22 cellular contexts compared by ENCODE assay signal in genomic region chr11:91263698-91264097, GRCh38.
"Had no signal": no experiment of that assay in that cellular context is flagged by ENCODE, and none has a peak within 500 bp of the region (broad histone marks: within the 10 kb centered on the region; RNA-seq: fewer than 3 reads in every experiment).

No MANE protein-coding gene starts in this region.

- H3K27ac ChIP-seq: epithelial cell of prostate, esophagus muscularis mucosa, gastroesophageal sphincter, psoas muscle, suprapubic skin, thyroid gland, upper lobe of left lung, uterus had no signal

- ATAC-seq: effector memory CD8-positive, alpha-beta T cell; gastroesophageal sphincter; left cardiac atrium; left ventricle myocardium superior; natural killer cell treated with Interleukin-12 subunit alpha and Interleukin-12 subunit beta and Interleukin-15 and Interleukin-18, amount 100 ng/mL, for 72 hours; psoas muscle; stimulated activated effector memory CD8-positive, alpha-beta T cell treated with anti-CD3 and anti-CD28 coated beads, Interleukin-12 subunit alpha, Interleukin-12 subunit beta, amount 100 ng/mL, for 72 hours; stimulated activated naive CD8-positive, alpha-beta T cell treated with anti-CD3 and anti-CD28 coated beads, Interleukin-15, Interleukin-2, amounts not matched to agents 100 U/mL and 50 U/mL, for 24 hours had no signal

- H3K4me3 Mint-ChIP-seq: dendritic cell treated with granulocyte-macrophage colony-stimulating factor and Interleukin-4, amounts not matched to agents 40 ng/mL and 50 ng/mL, for 4 days; effector memory CD8-positive, alpha-beta T cell; natural killer cell treated with Interleukin-12 subunit alpha and Interleukin-12 subunit beta and Interleukin-15 and Interleukin-18, amount 100 ng/mL, for 72 hours; stimulated activated effector memory CD8-positive, alpha-beta T cell treated with anti-CD3 and anti-CD28 coated beads, Interleukin-12 subunit alpha, Interleukin-12 subunit beta, amount 100 ng/mL, for 72 hours had no signal

- H3K9me3 ChIP-seq: esophagus muscularis mucosa, gastroesophageal sphincter, psoas muscle, suprapubic skin, thyroid gland, upper lobe of left lung, uterus had no signal

- H3K27me3 ChIP-seq: esophagus muscularis mucosa, gastroesophageal sphincter, suprapubic skin, thyroid gland, upper lobe of left lung, uterus had no signal

- H3K36me3 Mint-ChIP-seq: natural killer cell treated with Interleukin-12 subunit alpha and Interleukin-12 subunit beta and Interleukin-15 and Interleukin-18, amount 100 ng/mL, for 72 hours; stimulated activated effector memory CD8-positive, alpha-beta T cell treated with anti-CD3 and anti-CD28 coated beads, Interleukin-12 subunit alpha, Interleukin-12 subunit beta, amount 100 ng/mL, for 72 hours had no signal

- H3K4me1 ChIP-seq: esophagus muscularis mucosa, gastroesophageal sphincter, psoas muscle, suprapubic skin, thyroid gland, upper lobe of left lung, uterus had no signal

- H3K36me3 ChIP-seq: esophagus muscularis mucosa, gastroesophageal sphincter, suprapubic skin, thyroid gland, upper lobe of left lung, uterus had no signal

- H3K4me2 ChIP-seq: smooth muscle cell had no signal

- H3K9me3 Mint-ChIP-seq: dendritic cell treated with granulocyte-macrophage colony-stimulating factor and Interleukin-4, amounts not matched to agents 40 ng/mL and 50 ng/mL, for 4 days had no signal

- DNase-seq: effector memory CD8-positive, alpha-beta T cell; kidney; left cardiac atrium; left ventricle myocardium superior; mesenchymal stem cell; midbrain; psoas muscle; stimulated activated CD4-positive, alpha-beta T cell treated with anti-CD3 and anti-CD28 coated beads, Interleukin-4, amount 100 ng/mL, for 1 hour; stimulated activated CD8-positive, alpha-beta memory T cell treated with anti-CD3 and anti-CD28 coated beads, Interleukin-4, amount 100 ng/mL, for 48 hours; stimulated activated naive CD8-positive, alpha-beta T cell treated with anti-CD3 and anti-CD28 coated beads, Interleukin-15, Interleukin-2, amounts not matched to agents 100 U/mL and 50 U/mL, for 24 hours; thyroid gland; upper lobe of left lung; uterus had no signal

- H3K4me3 ChIP-seq: esophagus muscularis mucosa, gastroesophageal sphincter, lung, psoas muscle, smooth muscle cell, suprapubic skin, thyroid gland, upper lobe of left lung, uterus had no signal

- H3K4me1 Mint-ChIP-seq: stimulated activated effector memory CD8-positive, alpha-beta T cell treated with anti-CD3 and anti-CD28 coated beads, Interleukin-12 subunit alpha, Interleukin-12 subunit beta, amount 100 ng/mL, for 72 hours had no signal

- H3K27me3 Mint-ChIP-seq: dendritic cell treated with granulocyte-macrophage colony-stimulating factor and Interleukin-4, amounts not matched to agents 40 ng/mL and 50 ng/mL, for 4 days; effector memory CD8-positive, alpha-beta T cell; natural killer cell treated with Interleukin-12 subunit alpha and Interleukin-12 subunit beta and Interleukin-15 and Interleukin-18, amount 100 ng/mL, for 72 hours had no signal

- H3K27ac Mint-ChIP-seq: dendritic cell treated with granulocyte-macrophage colony-stimulating factor and Interleukin-4, amounts not matched to agents 40 ng/mL and 50 ng/mL, for 4 days; effector memory CD8-positive, alpha-beta T cell; natural killer cell treated with Interleukin-12 subunit alpha and Interleukin-12 subunit beta and Interleukin-15 and Interleukin-18, amount 100 ng/mL, for 72 hours; stimulated activated effector memory CD8-positive, alpha-beta T cell treated with anti-CD3 and anti-CD28 coated beads, Interleukin-12 subunit alpha, Interleukin-12 subunit beta, amount 100 ng/mL, for 72 hours had no signal
